8 cellular contexts compared by ENCODE assay signal in genomic region chr12:32107376-32108267, GRCh38. TPM values are rescaled to one million over a fixed set of nuclear protein-coding genes. Genes with fewer than 3 reads are reported as not detected.
DNase-seq lines count a peak whose midpoint lies in the region; ATAC-seq and TF ChIP-seq lines count a peak whose summit lies in the region.

No MANE protein-coding gene starts in this region.

- peaks cover 25% of the 10 kb centered on the region for H3K4me1 Mint-ChIP-seq in activated CD8-positive, alpha-beta T cell treated with anti-CD3 and anti-CD28 coated beads for 36 hours (ENCODE audit: low read depth)

- H3K9me3 Mint-ChIP-seq in activated CD8-positive, alpha-beta T cell treated with anti-CD3 and anti-CD28 coated beads for 36 hours: no peaks in the 10 kb centered on the region

- H3K9ac ChIP-seq in endocrine pancreas (ENCODE audit: control insufficient read depth, insufficient read depth, low read length) (peak overlapping the region; percentile 98), muscle layer of colon (ENCODE audit: low read length) (peak overlapping the region; percentile 77)

- intact Hi-C loops in activated CD8-positive, alpha-beta T cell treated with anti-CD3 and anti-CD28 coated beads for 36 hours (cut with micrococcal nuclease): no loop called here

- peaks cover 3% of the 10 kb centered on the region for H3K36me3 Mint-ChIP-seq in activated CD8-positive, alpha-beta T cell treated with anti-CD3 and anti-CD28 coated beads for 36 hours (ENCODE audit: low read depth)

- peak overlapping the region; percentile 97 for H3K4me3 Mint-ChIP-seq in activated CD8-positive, alpha-beta T cell treated with anti-CD3 and anti-CD28 coated beads for 36 hours

- peaks cover 2% of the 10 kb centered on the region for H3K27me3 Mint-ChIP-seq in activated CD8-positive, alpha-beta T cell treated with anti-CD3 and anti-CD28 coated beads for 36 hours

- DNase-seq in BE2C: peak; percentile 19
- peak; percentile 49 for DNase-seq in LoVo (ENCODE audit: low spot score)
- DNase-seq in activated CD8-positive, alpha-beta T cell treated with anti-CD3 and anti-CD28 coated beads for 36 hours: peak; percentile 59
- DNase-seq in superior temporal gyrus (ENCODE audit: extremely low spot score): peak; percentile 69

- peak overlapping the region; percentile 92 for H3K27ac ChIP-seq in muscle layer of colon (ENCODE audit: low read depth, low read length)

- H3K4me3 ChIP-seq in BE2C (ENCODE audit: low read depth, low read length) (peak overlapping the region; percentile 71), endocrine pancreas (ENCODE audit: control insufficient read depth, insufficient read depth, low read length) (peak overlapping the region; percentile 83), muscle layer of colon (ENCODE audit: low read depth in 1 of 2, low read length in 2 of 2) (peak overlapping the region; percentile 91 to 92)

- CTCF ChIA-PET in activated CD8-positive, alpha-beta T cell treated with anti-CD3 and anti-CD28 coated beads for 36 hours (lab: Charles Lee): interaction anchor here (0.7 to 2.8 kb wide), 8 partner anchors 8 to 454 kb away, joined by 3 to 12 read pairs (median 4); no protein-coding TSS in a partner anchor

- H3K9me3 ChIP-seq in BE2C (no peaks in the 10 kb centered on the region), endocrine pancreas (ENCODE audit: control insufficient read depth, low read length) (no peaks in the 10 kb centered on the region), muscle layer of colon (ENCODE audit: low read length) (no peaks in the 10 kb centered on the region)

- POLR2A ChIA-PET in activated CD8-positive, alpha-beta T cell treated with anti-CD3 and anti-CD28 coated beads for 36 hours (lab: Charles Lee): interaction anchor here (0.5 to 2.2 kb wide), 9 partner anchors 12 to 455 kb away, joined by 3 to 5 read pairs (median 3); no protein-coding TSS in a partner anchor

- no peak for TF ChIP-seq CTCF in BE2C (IDR thresholded peaks at IDR 0.05; ENCODE audit: low read depth, low read length)
- no peak for TF ChIP-seq CTCF in activated CD8-positive, alpha-beta T cell treated with anti-CD3 and anti-CD28 coated beads for 36 hours (IDR thresholded peaks at IDR 0.05)

- ATAC-seq in GM19455 (IDR thresholded peaks at IDR 0.05; ENCODE audit: unreplicated experiment) (peak; percentile 1), HG03378 (IDR thresholded peaks at IDR 0.05; ENCODE audit: unreplicated experiment) (no peak)
- ATAC-seq in activated CD8-positive, alpha-beta T cell treated with anti-CD3 and anti-CD28 coated beads for 36 hours: peak; percentile 46

- H3K27me3 ChIP-seq in BE2C (no peaks in the 10 kb centered on the region), endocrine pancreas (ENCODE audit: control insufficient read depth, insufficient read depth, low read length) (no peaks in the 10 kb centered on the region), muscle layer of colon (ENCODE audit: control insufficient read depth in 1 of 2, insufficient read depth in 2 of 2, low read length in 2 of 2) (no peaks in the 10 kb centered on the region)

- H3K4me1 ChIP-seq in BE2C (no peaks in the 10 kb centered on the region), endocrine pancreas (ENCODE audit: control insufficient read depth, insufficient read depth, low read length) (peaks cover 10% of the 10 kb centered on the region), muscle layer of colon (ENCODE audit: insufficient read depth, low read length) (peaks cover 8% of the 10 kb centered on the region)

- H3K36me3 ChIP-seq in BE2C (peaks cover 14% of the 10 kb centered on the region), endocrine pancreas (ENCODE audit: control insufficient read depth, insufficient read depth, low read length) (no peaks in the 10 kb centered on the region), muscle layer of colon (ENCODE audit: insufficient read depth, low read length) (no peaks in the 10 kb centered on the region)

- peak overlapping the region; percentile 93 for H3K27ac Mint-ChIP-seq in activated CD8-positive, alpha-beta T cell treated with anti-CD3 and anti-CD28 coated beads for 36 hours

RNA-seq across cellular contexts. Expression of gene BICD1, which starts 1.0 kb away (rescaled TPM):
- 63.6 TPM for polyA plus RNA-seq in BE2C (2012; ENCODE audit: insufficient read depth, insufficient read length, low read depth)
- 10 to 100 TPM; 12.5 to 13.2 TPM for total RNA-seq in activated CD8-positive, alpha-beta T cell treated with anti-CD3 and anti-CD28 coated beads for 36 hours

Comparison
In these comparisons a context has a peak if more than half of its experiments do, and no peak if none do; other contexts are left out.
1. DNase-seq: peak in every context shown above with its lines; median percentile 69 in superior temporal gyrus; 59 in activated CD8-positive, alpha-beta T cell treated with anti-CD3 and anti-CD28 coated beads for 36 hours; 49 in LoVo; 19 in BE2C.